Comparison of ENCODE assay signal across 24 cellular contexts in the genomic region with DNA sequence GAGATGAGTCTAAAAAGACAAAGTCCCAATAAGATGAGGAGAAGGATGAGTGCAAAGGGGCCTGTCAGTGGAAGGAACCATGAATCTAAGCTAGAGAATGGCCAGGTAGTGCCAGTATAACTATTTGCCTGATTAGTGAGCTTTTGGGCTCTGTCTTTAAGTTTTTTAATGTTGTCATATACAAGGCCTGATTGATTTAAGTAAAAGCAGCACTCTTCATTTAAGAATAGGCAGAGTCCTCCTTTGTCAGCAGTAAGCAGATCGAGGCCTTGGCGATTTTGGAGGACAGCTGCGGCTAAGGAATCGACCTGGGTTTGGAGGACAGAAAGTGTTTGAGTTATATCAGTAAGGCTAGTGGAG.
"Had no signal": no experiment of that assay in that cellular context is flagged by ENCODE, and none has a peak within 500 bp of the region (broad histone marks: within the 10 kb centered on the region; RNA-seq: fewer than 3 reads in every experiment).

No MANE protein-coding gene starts in this region.

- DNase-seq: dermis blood vessel endothelial cell; effector memory CD8-positive, alpha-beta T cell; erythroblast; esophagus squamous epithelium; foreskin melanocyte; glutamatergic neuron; heart right ventricle; hippocampal formation; left cardiac atrium; mesendoderm; midbrain; naive thymus-derived CD4-positive, alpha-beta T cell; right lobe of liver; small intestine; stimulated activated CD4-positive, alpha-beta T cell treated with anti-CD3 and anti-CD28 coated beads, Interleukin-15, amount 100 ng/mL, for 24 hours; stimulated activated CD4-positive, alpha-beta T cell treated with anti-CD3 and anti-CD28 coated beads, Interleukin-2, amount 100 ng/mL, for 48 hours; stimulated activated naive B cell treated with anti-CD40 and anti-IgM and Interleukin-4, amounts not matched to agents 10 μg/mL and 1 μg/mL and 100 μg/mL, for 72 hours; upper lobe of right lung; uterus had no signal

- H3K4me2 ChIP-seq: neural progenitor cell had no signal

- H3K27ac ChIP-seq: esophagus squamous epithelium, heart right ventricle, left lung, neural progenitor cell, parathyroid adenoma, right lobe of liver, thoracic aorta, tibial nerve, upper lobe of right lung, uterus had no signal

- H3K4me1 ChIP-seq: esophagus squamous epithelium, heart right ventricle, left lung, neural progenitor cell, parathyroid adenoma, right lobe of liver, tibial nerve, upper lobe of right lung, uterus had no signal

- H3K9ac ChIP-seq: neural progenitor cell, parathyroid adenoma had no signal

- H3K9me3 ChIP-seq: right lobe of liver, thoracic aorta, upper lobe of right lung, uterus had no signal

- H3K27me3 ChIP-seq: esophagus squamous epithelium, heart right ventricle, left lung, neural progenitor cell, right lobe of liver, tibial nerve, upper lobe of right lung, uterus had no signal

- ATAC-seq: effector memory CD8-positive, alpha-beta T cell; heart right ventricle; left cardiac atrium; left lung; naive thymus-derived CD4-positive, alpha-beta T cell; right lobe of liver; stimulated activated naive B cell treated with anti-CD40 and anti-IgM and Interleukin-4, amounts not matched to agents 10 μg/mL and 1 μg/mL and 100 μg/mL, for 72 hours; upper lobe of right lung had no signal

- H3K36me3 ChIP-seq: esophagus squamous epithelium, heart right ventricle, left lung, neural progenitor cell, right lobe of liver, thoracic aorta, tibial nerve, upper lobe of right lung, uterus had no signal

- H3K4me3 ChIP-seq: esophagus squamous epithelium, heart right ventricle, left lung, neural progenitor cell, right lobe of liver, thoracic aorta, tibial nerve, upper lobe of right lung, uterus had no signal

- H2AFZ ChIP-seq: neural progenitor cell, parathyroid adenoma had no signal
